ENCODE assay signal across 8 cellular contexts in genomic region chr2:437772-438393, GRCh38.
DNase-seq lines count a peak whose midpoint lies in the region; ATAC-seq and TF ChIP-seq lines count a peak whose summit lies in the region.

No MANE protein-coding gene starts in this region.

- H3K4me3 Mint-ChIP-seq in activated naive CD4-positive, alpha-beta T cell treated with anti-CD3 and anti-CD28 coated beads, Interleukin-2, amount 50 U/mL, for 24 hours = peak overlapping the region; percentile 82

- no peaks in the 10 kb centered on the region for H3K9me3 Mint-ChIP-seq in activated naive CD4-positive, alpha-beta T cell treated with anti-CD3 and anti-CD28 coated beads, Interleukin-2, amount 50 U/mL, for 24 hours

- DNase-seq in DMS 273 treated with DMSO at 0.1 percent for 48 hours (lab: John Stamatoyannopoulos, UW) (peak; percentile 10), RWPE2 (ENCODE audit: low spot score) (no peak), hepatic stellate cell (ENCODE audit: low spot score) (no peak), DMS53 treated with DMSO at 0.1 percent for 48 hours (lab: John Stamatoyannopoulos, UW; ENCODE audit: unreplicated experiment) (no peak)
- peak; percentile 47 for DNase-seq in stimulated activated CD4-positive, alpha-beta T cell treated with anti-CD3 and anti-CD28 coated beads, Interleukin-4, amount 100 ng/mL, for 24 hours

- H3K4me1 Mint-ChIP-seq in activated naive CD4-positive, alpha-beta T cell treated with anti-CD3 and anti-CD28 coated beads, Interleukin-2, amount 50 U/mL, for 24 hours = peaks cover 29% of the 10 kb centered on the region

- H3K36me3 ChIP-seq in RWPE2 (ENCODE audit: low read depth) = no peaks in the 10 kb centered on the region

- TF ChIP-seq CTCF in RWPE2 (IDR thresholded peaks at IDR 0.05; ENCODE audit: poor library complexity, severe bottlenecking) = no peak

- H3K27me3 ChIP-seq in RWPE2 (ENCODE audit: insufficient read depth, poor library complexity, severe bottlenecking) = no peaks in the 10 kb centered on the region

- peaks cover 2% of the 10 kb centered on the region for H3K9me3 ChIP-seq in RWPE2 (ENCODE audit: severe bottlenecking)

- ATAC-seq in GM19467 (IDR thresholded peaks at IDR 0.05; ENCODE audit: unreplicated experiment) (peak; percentile 91), HG03457 (IDR thresholded peaks at IDR 0.05; ENCODE audit: unreplicated experiment) (peak; percentile 93), RWPE2 (ENCODE audit: low read depth) (peak; percentile 61; the same call in 1 of the 3 replicates)

- no peaks in the 10 kb centered on the region for H3K36me3 Mint-ChIP-seq in activated naive CD4-positive, alpha-beta T cell treated with anti-CD3 and anti-CD28 coated beads, Interleukin-2, amount 50 U/mL, for 24 hours

- no peaks in the 10 kb centered on the region for H3K27me3 Mint-ChIP-seq in activated naive CD4-positive, alpha-beta T cell treated with anti-CD3 and anti-CD28 coated beads, Interleukin-2, amount 50 U/mL, for 24 hours

- H3K27ac ChIP-seq in RWPE2 (ENCODE audit: poor library complexity, severe bottlenecking) = no peak overlapping the region

- H3K27ac Mint-ChIP-seq in activated naive CD4-positive, alpha-beta T cell treated with anti-CD3 and anti-CD28 coated beads, Interleukin-2, amount 50 U/mL, for 24 hours = peak overlapping the region; percentile 73

- H3K4me1 ChIP-seq in RWPE2 (ENCODE audit: insufficient read depth, poor library complexity, severe bottlenecking) = no peaks in the 10 kb centered on the region

- H3K4me3 ChIP-seq in RWPE2 (ENCODE audit: severe bottlenecking) = no peak overlapping the region

Comparison
In these comparisons a context has a peak if more than half of its experiments do, and no peak if none do; other contexts are left out.
1. DNase-seq: peak in DMS 273 treated with DMSO at 0.1 percent for 48 hours (single experiment) and stimulated activated CD4-positive, alpha-beta T cell treated with anti-CD3 and anti-CD28 coated beads, Interleukin-4, amount 100 ng/mL, for 24 hours (single experiment); none in RWPE2 (single experiment), hepatic stellate cell (single experiment) and DMS53 treated with DMSO at 0.1 percent for 48 hours (single experiment).
2. Peak in every context shown above with its lines, with median percentiles within 50 percentile points of each other: ATAC-seq.